In the genomic region with DNA sequence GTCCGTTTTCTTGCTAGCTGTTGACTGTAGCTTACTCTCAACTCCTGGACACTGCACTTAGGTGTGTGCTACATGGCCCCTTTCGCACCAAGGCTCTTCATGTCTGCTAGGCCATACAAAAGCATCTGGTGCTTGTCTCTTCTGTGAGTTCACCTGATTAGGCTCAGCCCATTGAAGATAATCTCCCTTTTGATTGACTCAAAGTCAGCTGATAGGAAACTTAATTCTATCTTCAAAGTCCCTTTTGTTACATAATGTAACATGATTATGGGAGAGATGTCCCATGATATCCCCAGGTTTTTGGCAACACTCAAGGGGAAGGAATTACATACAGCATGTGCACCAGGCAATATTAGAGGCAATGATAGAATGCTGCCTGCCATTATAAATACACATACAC, we compare ENCODE assay signal across 8 cellular contexts.
"Had no signal": no experiment of that assay in that cellular context is flagged by ENCODE, and none has a peak within 500 bp of the region (broad histone marks: within the 10 kb centered on the region; RNA-seq: fewer than 3 reads in every experiment).

No MANE protein-coding gene starts in this region.

- ATAC-seq: GM23338, HepG2, K562 had no signal

- DNase-seq: H9, HCEC 1CT, KG1 had no signal

- H3K27ac Mint-ChIP-seq: GM23338, H9 had no signal

- H3K4me1 Mint-ChIP-seq: GM23338, H9 had no signal

- FAIRE-seq: H1, H54, HepG2, K562 had no signal

- H2AFZ ChIP-seq: GM23338 had no signal

- H3K9me3 Mint-ChIP-seq: GM23338, H9 had no signal

- H3K4me3 ChIP-seq: GM23338, K562 had no signal

- H3K4me3 Mint-ChIP-seq: GM23338, H9 had no signal

- H3K4me2 ChIP-seq: GM23338 had no signal
